1 cellular context compared by ENCODE assay signal in the genomic region with DNA sequence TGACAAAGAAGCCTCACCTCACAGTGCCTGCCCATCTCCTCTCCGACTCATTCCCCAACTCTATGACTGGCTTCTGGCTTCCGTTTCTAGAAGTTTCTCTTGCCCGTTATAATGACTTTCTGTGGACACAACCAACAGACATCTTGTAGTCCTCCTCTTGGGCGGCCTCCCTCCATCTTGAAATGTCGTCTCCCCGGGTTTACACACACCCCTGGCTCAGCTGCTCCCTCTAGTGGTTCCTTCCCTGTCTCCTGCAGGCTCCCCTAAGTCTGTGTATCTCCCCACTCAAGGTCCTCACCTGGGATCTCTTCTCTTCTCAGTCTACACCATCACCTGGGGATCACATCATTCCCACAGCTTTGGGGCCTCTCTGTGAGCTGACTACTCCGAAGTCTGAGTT.
TF ChIP-seq lines count a peak whose summit lies in the region.

No MANE protein-coding gene starts in this region.

TF ChIP-seq in WTC11, 78 proteins besides CTCF, POLR2A, EP300 and RAD21 (continued from another document):
- TF ChIP-seq, protein P1, sequence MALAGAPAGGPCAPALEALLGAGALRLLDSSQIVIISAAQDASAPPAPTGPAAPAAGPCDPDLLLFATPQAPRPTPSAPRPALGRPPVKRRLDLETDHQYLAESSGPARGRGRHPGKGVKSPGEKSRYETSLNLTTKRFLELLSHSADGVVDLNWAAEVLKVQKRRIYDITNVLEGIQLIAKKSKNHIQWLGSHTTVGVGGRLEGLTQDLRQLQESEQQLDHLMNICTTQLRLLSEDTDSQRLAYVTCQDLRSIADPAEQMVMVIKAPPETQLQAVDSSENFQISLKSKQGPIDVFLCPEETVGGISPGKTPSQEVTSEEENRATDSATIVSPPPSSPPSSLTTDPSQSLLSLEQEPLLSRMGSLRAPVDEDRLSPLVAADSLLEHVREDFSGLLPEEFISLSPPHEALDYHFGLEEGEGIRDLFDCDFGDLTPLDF (CRISPR knock-in tag; IDR thresholded peaks at IDR 0.05), result no peak
TF ChIP-seq in WTC11: peak in this region for 2.
